In the genomic region with DNA sequence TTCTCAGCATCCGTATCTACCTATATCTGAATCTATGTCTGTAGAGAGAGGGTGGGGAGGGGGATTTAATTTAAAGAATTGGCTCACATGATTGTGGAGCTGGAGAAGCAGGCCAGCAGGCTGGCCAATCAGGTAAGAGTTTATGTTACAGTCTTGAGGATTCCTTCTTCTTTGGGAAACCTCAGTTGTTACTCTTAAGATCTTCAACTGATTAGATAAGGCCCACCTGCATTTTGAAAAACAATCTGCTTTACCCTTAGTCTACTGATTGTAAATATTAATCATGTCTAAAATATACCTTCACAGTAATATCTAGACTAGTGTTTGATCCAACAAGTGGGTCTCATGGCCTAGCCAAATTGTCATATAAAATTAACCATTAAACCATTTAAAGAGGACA, we compare ENCODE assay signal across 2 cellular contexts.
TF ChIP-seq lines count a peak whose summit lies in the region.

No MANE protein-coding gene starts in this region.

TF ChIP-seq in HEK293, 187 proteins besides CTCF, POLR2A, EP300 and RAD21:
- TF ChIP-seq ZNF10 (tag by site-specific recombination; IDR thresholded peaks at IDR 0.05) (peak; percentile 94), ZNF501 (tag by site-specific recombination; IDR thresholded peaks at IDR 0.05) (no peak)

TF ChIP-seq in K562, 482 proteins besides CTCF, POLR2A, EP300 and RAD21:
- TF ChIP-seq ZNF134 (CRISPR knock-in tag; conservative IDR thresholded peaks at IDR 0.05) = peak; percentile 87
- TF ChIP-seq, protein P1, sequence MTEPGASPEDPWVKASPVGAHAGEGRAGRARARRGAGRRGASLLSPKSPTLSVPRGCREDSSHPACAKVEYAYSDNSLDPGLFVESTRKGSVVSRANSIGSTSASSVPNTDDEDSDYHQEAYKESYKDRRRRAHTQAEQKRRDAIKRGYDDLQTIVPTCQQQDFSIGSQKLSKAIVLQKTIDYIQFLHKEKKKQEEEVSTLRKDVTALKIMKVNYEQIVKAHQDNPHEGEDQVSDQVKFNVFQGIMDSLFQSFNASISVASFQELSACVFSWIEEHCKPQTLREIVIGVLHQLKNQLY (CRISPR knock-in tag; conservative IDR thresholded peaks at IDR 0.05) = no peak
- TF ChIP-seq ZNF561 (CRISPR knock-in tag; conservative IDR thresholded peaks at IDR 0.05) = no peak
- TF ChIP-seq SRSF7 (optimal IDR thresholded peaks at IDR 0.05; ENCODE audit: low read depth, low read length) = no peak
TF ChIP-seq in K562: peak in this region for 1.
